ENCODE assay signal across 15 cellular contexts in the genomic region with DNA sequence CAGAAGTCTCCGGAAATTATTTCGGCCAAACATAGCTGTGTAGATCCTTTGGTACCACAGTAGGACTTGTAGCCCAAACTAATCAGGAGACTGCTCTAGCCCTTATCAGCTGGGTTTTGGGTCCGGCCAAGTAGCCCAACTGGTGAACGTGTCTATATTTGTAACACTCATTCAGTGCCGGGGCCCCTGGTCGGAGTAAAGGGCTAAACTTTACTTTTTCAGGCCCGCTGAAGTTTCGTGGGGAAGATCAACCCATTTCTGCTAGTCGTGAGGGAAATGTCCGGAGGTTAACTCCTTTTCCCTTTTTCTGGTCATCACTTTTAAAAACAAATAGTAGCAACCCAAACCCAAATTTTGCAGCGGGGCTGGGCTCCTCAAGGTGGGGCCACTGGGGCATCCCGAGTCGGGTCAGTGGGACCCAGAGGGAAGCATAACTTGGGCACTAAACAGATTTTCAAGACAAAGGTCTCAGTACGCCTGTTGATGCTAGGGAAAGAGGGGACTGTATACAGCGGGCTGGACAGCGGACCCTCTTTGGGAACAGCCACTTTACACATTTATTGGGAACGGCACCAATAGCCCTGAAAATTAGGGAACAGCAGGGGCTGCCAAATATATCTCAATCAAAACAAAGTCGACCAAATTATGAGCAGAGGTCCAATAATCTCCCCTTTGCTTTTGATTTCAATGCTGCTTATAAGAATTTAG. TPM values are rescaled to one million over a fixed set of nuclear protein-coding genes. Genes with fewer than 3 reads are reported as not detected.
DNase-seq lines count a peak whose midpoint lies in the region; ATAC-seq lines count a peak whose summit lies in the region.
"Had no signal": no experiment of that assay in that cellular context is flagged by ENCODE, and none has a peak within 500 bp of the region (broad histone marks: within the 10 kb centered on the region; RNA-seq: fewer than 3 reads in every experiment).

No MANE protein-coding gene starts in this region.

- ATAC-seq in right cardiac atrium (no peak), left cardiac atrium (no peak), GM18498 (IDR thresholded peaks at IDR 0.05; ENCODE audit: unreplicated experiment) (no peak)

- DNase-seq in right cardiac atrium (peak in 1 of 3 donors; percentile 34), left cardiac atrium (no peak), UCSD-AML1 (lab: John Stamatoyannopoulos, UW; ENCODE audit: unreplicated experiment) (peak; percentile 7), NCI-H2107 treated with DMSO at 0.1 percent for 48 hours (lab: John Stamatoyannopoulos, UW; ENCODE audit: unreplicated experiment) (no peak), COR-L47 (lab: John Stamatoyannopoulos, UW) (no peak), NCI-H2081 treated with DMSO at 0.1 percent for 48 hours (lab: John Stamatoyannopoulos, UW) (no peak)
- DNase-seq: activated CD4-positive, alpha-beta T cell treated with anti-CD3 and anti-CD28 coated beads for 4 hours; hippocampal formation; NCI-H526 treated with DMSO at 0.1 percent for 48 hours; SHP77 had no signal

- intact Hi-C loops in right cardiac atrium (cut with DNase I): loop anchor here in 2 of 4 donors (10.0 kb wide), 1 partner anchor 304 kb away; no protein-coding TSS in a partner anchor
- intact Hi-C loops in left cardiac atrium (cut with DNase I): no loop called here

- H3K27me3 ChIP-seq in right cardiac atrium (ENCODE audit: control insufficient read depth, insufficient read depth): no peaks in the 10 kb centered on the region
- H3K27me3 ChIP-seq in iPS-20b (ENCODE audit: insufficient read depth, low read length): peaks cover 100% of the 10 kb centered on the region

- 10% methylated on average over 18 of the region's 18 CpGs for WGBS in right cardiac atrium

- H3K4me3 ChIP-seq in right cardiac atrium (ENCODE audit: low read length): peak overlapping the region; percentile 39
- peak overlapping the region; percentile 32; the same call in 1 of the 2 replicates for H3K4me3 ChIP-seq in iPS-20b (ENCODE audit: low read length)

- peaks cover 4% of the 10 kb centered on the region for H3K4me1 ChIP-seq in right cardiac atrium (ENCODE audit: control insufficient read depth, insufficient read depth, low read length)
- H3K4me1 ChIP-seq in iPS-20b (ENCODE audit: insufficient read depth, low read length): peaks cover 12% of the 10 kb centered on the region; the same call in 1 of the 2 replicates

- no peaks in the 10 kb centered on the region for H3K36me3 ChIP-seq in iPS-20b (ENCODE audit: insufficient read depth, low read depth, low read length)
- H3K36me3 ChIP-seq: right atrium auricular region had no signal

- no peak overlapping the region for H3K27ac ChIP-seq in right cardiac atrium (ENCODE audit: low read length)
- H3K27ac ChIP-seq in iPS-20b (ENCODE audit: low read length): no peak overlapping the region
- H3K27ac ChIP-seq: epithelial cell of prostate, right atrium auricular region had no signal

- H3K9ac ChIP-seq in iPS-20b (ENCODE audit: low read depth, low read length): no peak overlapping the region

- H3K9me3 ChIP-seq in right cardiac atrium (ENCODE audit: control insufficient read depth, low read length) (no peaks in the 10 kb centered on the region), iPS-20b (ENCODE audit: insufficient read depth, low read depth, low read length) (no peaks in the 10 kb centered on the region; the same call in 1 of the 2 replicates)
- H3K9me3 ChIP-seq: right atrium auricular region had no signal

RNA-seq across cellular contexts. Expression of a gene that starts 1.8 kb away (rescaled TPM):
- total RNA-seq in right cardiac atrium (1 to 10 TPM in 1 of 4 donors, under 1 TPM in 3; 0.66 to 1.3 (median 0.81) TPM), left cardiac atrium (under 1 TPM; 0.26 to 0.74 TPM)
- 0.23 TPM for polyA plus RNA-seq in right cardiac atrium
- polyA plus RNA-seq: urinary bladder had no signal

RNA-seq across cellular contexts. Expression of a gene that starts 16.5 kb away (rescaled TPM):
- total RNA-seq in right cardiac atrium: 1 to 10 TPM; 4.0 to 7.8 (median 6.6) TPM
- 12.7 TPM for polyA plus RNA-seq in right cardiac atrium
- total RNA-seq in left cardiac atrium: 1 to 10 TPM; 5.1 to 6.0 TPM
